In genomic region chr14:75133597-75133996, GRCh38 we compare ENCODE assay signal across 19 cellular contexts. TPM values are rescaled to one million over a fixed set of nuclear protein-coding genes. Genes with fewer than 3 reads are reported as not detected.
DNase-seq lines count a peak whose midpoint lies in the region; ATAC-seq and TF ChIP-seq lines count a peak whose summit lies in the region.
"Had no signal": no experiment of that assay in that cellular context is flagged by ENCODE, and none has a peak within 500 bp of the region (broad histone marks: within the 10 kb centered on the region; RNA-seq: fewer than 3 reads in every experiment).

No MANE protein-coding gene starts in this region.

- POLR2A ChIA-PET in MCF 10A (lab: Yijun Ruan, JAX): interaction anchor here (1.0 to 4.7 kb wide), 15 partner anchors 11 to 427 kb away, joined by 4 to 90 read pairs (median 8); partner anchors contain the start of gene TMED10

- H3K36me3 ChIP-seq in breast epithelium (no peaks in the 10 kb centered on the region), neutrophil (peaks cover 12% of the 10 kb centered on the region)

- H3K36me3 Mint-ChIP-seq in MCF 10A (ENCODE audit: insufficient read depth, unreplicated experiment): peaks cover 82% of the 10 kb centered on the region
- peaks cover 29% of the 10 kb centered on the region for H3K36me3 Mint-ChIP-seq in central memory CD8-positive, alpha-beta T cell (ENCODE audit: insufficient read depth)

- no peak for DNase-seq in MCF 10A (ENCODE audit: unreplicated experiment)
- DNase-seq in breast epithelium (ENCODE audit: low spot score in 2 of 2): no peak
- DNase-seq in central memory CD8-positive, alpha-beta T cell (ENCODE audit: low spot score in 2 of 2): no peak
- DNase-seq in amygdala (lab: John Stamatoyannopoulos, UW): no peak
- DNase-seq in dermis blood vessel endothelial cell: no peak
- DNase-seq: AML-193; C1 segment of cervical spinal cord; CD8-positive, alpha-beta T cell; MV-4-11; NCI-H1694; NCI-H2081; NCI-H2171; NCI-H526; OCI-M1; Right ventricle myocardium superior had no signal

- BruUV-seq in MCF 10A (replicated peaks; lab: Mats Ljungman, UMichigan): no TSS peak

- H3K27me3 ChIP-seq in breast epithelium (no peaks in the 10 kb centered on the region), neutrophil (no peaks in the 10 kb centered on the region)

- H3K9me3 Mint-ChIP-seq in MCF 10A (ENCODE audit: unreplicated experiment): no peaks in the 10 kb centered on the region
- no peaks in the 10 kb centered on the region for H3K9me3 Mint-ChIP-seq in central memory CD8-positive, alpha-beta T cell
- H3K9me3 Mint-ChIP-seq: CD8-positive, alpha-beta T cell had no signal

- H3K9me3 ChIP-seq in breast epithelium (no peaks in the 10 kb centered on the region), neutrophil (no peaks in the 10 kb centered on the region)

- no peak for ATAC-seq in central memory CD8-positive, alpha-beta T cell (replicated peaks; ENCODE audit: extremely low read depth, poor library complexity, severe bottlenecking)
- no peak for ATAC-seq in GM18498 (IDR thresholded peaks at IDR 0.05; ENCODE audit: unreplicated experiment)
- ATAC-seq: CD8-positive, alpha-beta T cell; HCT116 had no signal

- TF ChIP-seq CTCF in MCF 10A (IDR thresholded peaks at IDR 0.05; ENCODE audit: unreplicated experiment): no peak
- TF ChIP-seq CTCF in breast epithelium (IDR thresholded peaks at IDR 0.05): no peak
- no peak for TF ChIP-seq CTCF in neutrophil (IDR thresholded peaks at IDR 0.05)

- CTCF ChIA-PET in MCF 10A (lab: Yijun Ruan, JAX): interaction anchor here (0.7 to 6.0 kb wide), 5 partner anchors 89 to 169 kb away, joined by 4 to 73 read pairs (median 6); no protein-coding TSS in a partner anchor

- no peak overlapping the region for H3K4me3 ChIP-seq in breast epithelium
- no peak overlapping the region for H3K4me3 ChIP-seq in neutrophil (ENCODE audit: low read depth in 1 of 2, low read length in 1 of 2)

- TF ChIP-seq POLR2A in breast epithelium (IDR thresholded peaks at IDR 0.05): no peak

- H3K27ac ChIP-seq in breast epithelium: peak overlapping the region in 1 of 2 donors; percentile 69
- peak overlapping the region; percentile 29 for H3K27ac ChIP-seq in neutrophil
- H3K27ac ChIP-seq: KMS-11 had no signal

- no peaks in the 10 kb centered on the region for H3K4me1 ChIP-seq in breast epithelium
- peaks cover 8 to 12% of the 10 kb centered on the region in 2 experiments for H3K4me1 ChIP-seq in neutrophil (ENCODE audit: control insufficient read depth in 1 of 2, insufficient read depth in 1 of 2, low read depth in 1 of 2, low read length in 1 of 2)

- H3K4me1 Mint-ChIP-seq in MCF 10A (ENCODE audit: insufficient read depth, unreplicated experiment): peaks cover 28% of the 10 kb centered on the region
- H3K4me1 Mint-ChIP-seq in central memory CD8-positive, alpha-beta T cell: peaks cover 18% of the 10 kb centered on the region

- intact Hi-C loops in MCF 10A (cut with micrococcal nuclease) (loop anchor here (2.0 kb wide), 1 partner anchor 427 kb away; no protein-coding TSS in a partner anchor), breast epithelium (cut with DNase I; ENCODE audit: low total_unique reads) (loop anchor here (5.0 kb wide), 1 partner anchor 169 kb away; no protein-coding TSS in a partner anchor)

- H3K4me3 Mint-ChIP-seq in MCF 10A (ENCODE audit: unreplicated experiment): no peak overlapping the region
- no peak overlapping the region for H3K4me3 Mint-ChIP-seq in central memory CD8-positive, alpha-beta T cell
- H3K4me3 Mint-ChIP-seq: CD8-positive, alpha-beta T cell had no signal

- peak overlapping the region; percentile 77 for H3K27ac Mint-ChIP-seq in MCF 10A (ENCODE audit: low read depth, unreplicated experiment)
- peak overlapping the region; percentile 10 for H3K27ac Mint-ChIP-seq in central memory CD8-positive, alpha-beta T cell (ENCODE audit: low read depth)

- no peaks in the 10 kb centered on the region for H3K27me3 Mint-ChIP-seq in MCF 10A (ENCODE audit: insufficient read depth, unreplicated experiment)
- H3K27me3 Mint-ChIP-seq in central memory CD8-positive, alpha-beta T cell: no peaks in the 10 kb centered on the region

RNA-seq across cellular contexts. Expression of gene NEK9, which starts 6.7 kb away (rescaled TPM):
- total RNA-seq in MCF 10A (2022): 112 and 113 TPM in 2 replicates
- 10 to 100 TPM; 52.1 to 79.2 (median 71.8) TPM for total RNA-seq in breast epithelium
- 49.9 and 62.4 TPM in 2 replicates for total RNA-seq in dermis blood vessel endothelial cell

RNA-seq across cellular contexts. Expression of gene TMED10, which starts 42.8 kb away (rescaled TPM):
- total RNA-seq in MCF 10A (2022) (454 and 526 TPM in 2 replicates), breast epithelium (100 to 1,000 TPM; 263 to 443 (median 285) TPM), dermis blood vessel endothelial cell (271 and 313 TPM in 2 replicates)
